Comparison of ENCODE assay signal across 25 cellular contexts in genomic region chr5:777756-778161, GRCh38. TPM values are rescaled to one million over a fixed set of nuclear protein-coding genes. Genes with fewer than 3 reads are reported as not detected.
DNase-seq lines count a peak whose midpoint lies in the region; ATAC-seq, FAIRE-seq and TF ChIP-seq lines count a peak whose summit lies in the region.
"Had no signal": no experiment of that assay in that cellular context is flagged by ENCODE, and none has a peak within 500 bp of the region (broad histone marks: within the 10 kb centered on the region; RNA-seq: fewer than 3 reads in every experiment).

No MANE protein-coding gene starts in this region.

- no peaks in the 10 kb centered on the region for H3K9me3 Mint-ChIP-seq in type B pancreatic cell

- peak; percentile 63 for DNase-seq in activated effector memory CD4-positive, alpha-beta T cell treated with anti-CD3 and anti-CD28 coated beads, Interleukin-2, amount 50 U/mL, for 16 hours
- DNase-seq in activated effector memory CD4-positive, alpha-beta T cell treated with Interleukin-2 at 50 U/mL for 16 hours, result no peak
- DNase-seq in GM19239 (ENCODE audit: insufficient read length, low spot score) (peak; percentile 3), iPS-NIHi7 (ENCODE audit: extremely low spot score) (peak; percentile 8), type B pancreatic cell (ENCODE audit: extremely low spot score, unreplicated experiment) (peak; percentile 73), anterior cingulate cortex (lab: John Stamatoyannopoulos, UW) (no peak), GF-D8 (lab: John Stamatoyannopoulos, UW) (no peak)
- DNase-seq: activated CD8-positive, alpha-beta memory T cell treated with anti-CD3 and anti-CD28 coated beads for 24 hours; activated naive CD4-positive, alpha-beta T cell treated with Interleukin-2 at 50 U/mL for 16 hours; activated T-cell treated with anti-CD3 and anti-CD28 coated beads, Interleukin-2, amount 50 U/mL, for 1 hour; DMS79 treated with DMSO at 0.1 percent for 48 hours; HCEC 1CT; Kasumi-1; MV-4-11; NCI-H2171; NCI-H524 treated with DMSO at 0.1 percent for 48 hours; SJCRH30; small intestine; stimulated activated naive CD4-positive, alpha-beta T cell; thyroid gland had no signal

- no peak overlapping the region for H3K27ac Mint-ChIP-seq in type B pancreatic cell

- ATAC-seq in HG02884 (IDR thresholded peaks at IDR 0.05; ENCODE audit: unreplicated experiment), result no peak
- ATAC-seq: A549, Panc1 had no signal

- FAIRE-seq in GM19239 (lab: Jason Lieb, UNC), result no peak
- FAIRE-seq: A549, bronchial epithelial cell, small intestine had no signal

- no peak overlapping the region for H3K4me3 Mint-ChIP-seq in type B pancreatic cell

- no peaks in the 10 kb centered on the region for H3K36me3 Mint-ChIP-seq in type B pancreatic cell

- no peak for TF ChIP-seq CTCF in type B pancreatic cell (conservative IDR thresholded peaks at IDR 0.05)

- no peaks in the 10 kb centered on the region for H3K4me1 Mint-ChIP-seq in type B pancreatic cell (ENCODE audit: unreplicated experiment)

- H3K27me3 Mint-ChIP-seq in type B pancreatic cell, result no peaks in the 10 kb centered on the region

RNA-seq across cellular contexts. Expression of gene ZDHHC11B, which starts 6.8 kb away (rescaled TPM):
- 2.2 and 4.0 TPM in 2 replicates for total RNA-seq in type B pancreatic cell (ENCODE audit: low replicate concordance)
- total RNA-seq: T-helper 1 cell treated with Interleukin-12 subunit alpha and Interleukin-12 subunit beta and Interleukin-4 antibody, amounts not matched to agents 30 ng/mL and 1 ng/mL, for 36 hours had no signal

Comparison
In these comparisons a context has a peak if more than half of its experiments do, and no peak if none do; other contexts are left out.
1. DNase-seq: peak in activated effector memory CD4-positive, alpha-beta T cell treated with anti-CD3 and anti-CD28 coated beads, Interleukin-2, amount 50 U/mL, for 16 hours (single experiment), GM19239 (single experiment), iPS-NIHi7 (single experiment) and type B pancreatic cell (single experiment); none in activated effector memory CD4-positive, alpha-beta T cell treated with Interleukin-2 at 50 U/mL for 16 hours (single experiment), anterior cingulate cortex (0 of 58) and GF-D8 (single experiment).